22 cellular contexts compared by ENCODE assay signal in genomic region chr14:42911642-42912041, GRCh38.
DNase-seq lines count a peak whose midpoint lies in the region; ATAC-seq and TF ChIP-seq lines count a peak whose summit lies in the region.
"Had no signal": no experiment of that assay in that cellular context is flagged by ENCODE, and none has a peak within 500 bp of the region (broad histone marks: within the 10 kb centered on the region; RNA-seq: fewer than 3 reads in every experiment).

No MANE protein-coding gene starts in this region.

- H3K4me1 Mint-ChIP-seq in mesothelial cell of epicardium: no peaks in the 10 kb centered on the region
- no peaks in the 10 kb centered on the region for H3K4me1 Mint-ChIP-seq in natural killer cell treated with Interleukin-12 subunit alpha and Interleukin-12 subunit beta and Interleukin-15 and Interleukin-18, amount 100 ng/mL, for 72 hours (ENCODE audit: low read depth in 2 of 2)
- H3K4me1 Mint-ChIP-seq: activated B cell treated with CpG ODN at 0.5 μM for 24 hours, T-helper 17 cell had no signal

- TF ChIP-seq CTCF in LNCAP (IDR thresholded peaks at IDR 0.05): peak; percentile 53
- TF ChIP-seq CTCF in kidney epithelial cell (IDR thresholded peaks at IDR 0.05; ENCODE audit: insufficient read depth, low read length, poor library complexity, severe bottlenecking): peak; percentile 17
- TF ChIP-seq CTCF in mesothelial cell of epicardium (IDR thresholded peaks at IDR 0.05; ENCODE audit: unreplicated experiment): no peak

- H3K27me3 ChIP-seq in kidney epithelial cell (ENCODE audit: control insufficient read depth, insufficient read depth, low read length): no peaks in the 10 kb centered on the region
- H3K27me3 ChIP-seq: cardiac muscle cell, left lung had no signal

- ATAC-seq in natural killer cell treated with Interleukin-12 subunit alpha and Interleukin-12 subunit beta and Interleukin-15 and Interleukin-18, amount 100 ng/mL, for 72 hours: no peak
- ATAC-seq: activated CD8-positive, alpha-beta T cell treated with anti-CD3 and anti-CD28 coated beads, Interleukin-2, amount 10 ng/mL, durations not matched to agents 7 days and 5 days; HepG2; left lung; T-helper 17 cell had no signal

- H3K36me3 ChIP-seq in kidney epithelial cell (ENCODE audit: control insufficient read depth, insufficient read depth, low read length): no peaks in the 10 kb centered on the region
- H3K36me3 ChIP-seq: cardiac muscle cell, left lung had no signal

- H3K27ac Mint-ChIP-seq in mesothelial cell of epicardium: no peak overlapping the region
- H3K27ac Mint-ChIP-seq in natural killer cell treated with Interleukin-12 subunit alpha and Interleukin-12 subunit beta and Interleukin-15 and Interleukin-18, amount 100 ng/mL, for 72 hours: no peak overlapping the region
- H3K27ac Mint-ChIP-seq: activated B cell treated with CpG ODN at 0.5 μM for 24 hours; activated CD8-positive, alpha-beta T cell treated with anti-CD3 and anti-CD28 coated beads, Interleukin-2, amount 10 ng/mL, durations not matched to agents 7 days and 5 days; activated naive CD8-positive, alpha-beta T cell; T-helper 17 cell had no signal

- peaks cover 13% of the 10 kb centered on the region for H3K9me3 Mint-ChIP-seq in mesothelial cell of epicardium
- H3K9me3 Mint-ChIP-seq in natural killer cell treated with Interleukin-12 subunit alpha and Interleukin-12 subunit beta and Interleukin-15 and Interleukin-18, amount 100 ng/mL, for 72 hours: peaks cover 16% of the 10 kb centered on the region
- H3K9me3 Mint-ChIP-seq: activated B cell treated with CpG ODN at 0.5 μM for 24 hours had no signal

- no peaks in the 10 kb centered on the region for H3K27me3 Mint-ChIP-seq in mesothelial cell of epicardium (ENCODE audit: low read depth)
- no peaks in the 10 kb centered on the region for H3K27me3 Mint-ChIP-seq in natural killer cell treated with Interleukin-12 subunit alpha and Interleukin-12 subunit beta and Interleukin-15 and Interleukin-18, amount 100 ng/mL, for 72 hours
- H3K27me3 Mint-ChIP-seq: activated B cell treated with CpG ODN at 0.5 μM for 24 hours; activated naive CD8-positive, alpha-beta T cell; T-helper 17 cell had no signal

- H3K4me3 Mint-ChIP-seq in mesothelial cell of epicardium: no peak overlapping the region
- no peak overlapping the region for H3K4me3 Mint-ChIP-seq in natural killer cell treated with Interleukin-12 subunit alpha and Interleukin-12 subunit beta and Interleukin-15 and Interleukin-18, amount 100 ng/mL, for 72 hours
- H3K4me3 Mint-ChIP-seq: activated B cell treated with CpG ODN at 0.5 μM for 24 hours; activated CD8-positive, alpha-beta T cell treated with anti-CD3 and anti-CD28 coated beads, Interleukin-2, amount 10 ng/mL, durations not matched to agents 7 days and 5 days; activated naive CD8-positive, alpha-beta T cell; T-helper 17 cell had no signal

- no peaks in the 10 kb centered on the region for H3K36me3 Mint-ChIP-seq in mesothelial cell of epicardium
- H3K36me3 Mint-ChIP-seq in natural killer cell treated with Interleukin-12 subunit alpha and Interleukin-12 subunit beta and Interleukin-15 and Interleukin-18, amount 100 ng/mL, for 72 hours: peaks cover 7% of the 10 kb centered on the region
- H3K36me3 Mint-ChIP-seq: activated naive CD8-positive, alpha-beta T cell had no signal

- in situ Hi-C loops in ACHN (cut with HindIII; ENCODE audit: low pct_ligation_motif_present, low pct_unique_long_range_greater_than_20kb, low sequenced_read_pairs): no loop called here

- no peak overlapping the region for H3K4me3 ChIP-seq in kidney epithelial cell (ENCODE audit: low read depth, low read length)
- H3K4me3 ChIP-seq: cardiac muscle cell, left lung, skin epidermis had no signal

- DNase-seq in ACHN: peak; percentile 1
- peak; percentile 17 for DNase-seq in amniotic epithelial cell (ENCODE audit: low read depth)
- DNase-seq in kidney epithelial cell (ENCODE audit: low read depth): no peak
- DNase-seq in stimulated activated CD8-positive, alpha-beta memory T cell treated with anti-CD3 and anti-CD28 coated beads, Interleukin-4, amount 100 ng/mL, for 48 hours: no peak
- no peak for DNase-seq in mesothelial cell of epicardium (ENCODE audit: low spot score in 2 of 2, unreplicated experiment in 2 of 2)
- DNase-seq in HuH-7 (ENCODE audit: low spot score): no peak
- no peak for DNase-seq in natural killer cell treated with Interleukin-12 subunit alpha and Interleukin-12 subunit beta and Interleukin-15 and Interleukin-18, amount 100 ng/mL, for 72 hours (ENCODE audit: low spot score)
- DNase-seq: activated B cell treated with CpG ODN at 0.5 μM for 24 hours; activated CD8-positive, alpha-beta T cell treated with anti-CD3 and anti-CD28 coated beads, Interleukin-2, amount 10 ng/mL, durations not matched to agents 7 days and 5 days; activated T-cell treated with anti-CD3 and anti-CD28 coated beads, Interleukin-2, amount 50 U/mL, for 48 hours; effector CD8-positive, alpha-beta T cell; EL; left lung; NCI-H1105 treated with DMSO at 0.1 percent for 48 hours; Right ventricle myocardium superior; stimulated activated CD4-positive, alpha-beta T cell treated with anti-CD3 and anti-CD28 coated beads, Interleukin-4, amount 100 ng/mL, for 4 hours; T-helper 17 cell had no signal

Comparison
In these comparisons a context has a peak if more than half of its experiments do, and no peak if none do; other contexts are left out.
1. DNase-seq: peak in ACHN (single experiment) and amniotic epithelial cell (single experiment); none in kidney epithelial cell (single experiment), stimulated activated CD8-positive, alpha-beta memory T cell treated with anti-CD3 and anti-CD28 coated beads, Interleukin-4, amount 100 ng/mL, for 48 hours (single experiment), mesothelial cell of epicardium (0 of 2), HuH-7 (single experiment) and natural killer cell treated with Interleukin-12 subunit alpha and Interleukin-12 subunit beta and Interleukin-15 and Interleukin-18, amount 100 ng/mL, for 72 hours (single experiment).